Comparison of ENCODE assay signal across 38 cellular contexts in the genomic region with DNA sequence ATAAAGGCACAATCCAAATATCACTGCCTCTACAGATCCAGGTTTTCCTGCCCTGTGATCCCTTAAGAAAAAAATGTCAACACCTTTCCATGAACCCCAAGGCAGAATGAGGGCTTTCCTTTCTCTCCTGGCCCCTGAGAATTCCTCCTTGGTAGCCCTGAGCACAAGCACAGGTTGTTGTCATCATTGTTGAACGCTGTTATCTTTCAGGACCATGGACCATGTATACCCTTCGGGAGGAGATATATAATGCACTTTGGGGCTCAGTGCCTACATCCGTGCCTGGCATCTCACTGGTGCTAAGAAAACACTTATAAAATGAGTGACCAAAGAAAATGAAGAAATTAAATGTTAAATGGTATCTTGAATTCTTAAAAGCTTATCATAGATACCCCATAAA.
"Had no signal": no experiment of that assay in that cellular context is flagged by ENCODE, and none has a peak within 500 bp of the region (broad histone marks: within the 10 kb centered on the region; RNA-seq: fewer than 3 reads in every experiment).

No MANE protein-coding gene starts in this region.

- H3K4me1 ChIP-seq: adrenal gland, body of pancreas, breast epithelium had no signal

- H3K27ac ChIP-seq: adrenal gland, ascending aorta, body of pancreas, brain microvascular endothelial cell, breast epithelium, cardiac muscle cell had no signal

- H3K4me1 Mint-ChIP-seq: activated naive CD4-positive, alpha-beta T cell treated with anti-CD3 and anti-CD28 coated beads, Interleukin-2, amount 10 ng/mL, durations not matched to agents 7 days and 5 days; activated naive CD4-positive, alpha-beta T cell treated with anti-CD3 and anti-CD28 coated beads, Interleukin-2, amount 50 U/mL, for 24 hours; activated naive CD8-positive, alpha-beta T cell treated with anti-CD3 and anti-CD28 coated beads for 36 hours; activated naive CD8-positive, alpha-beta T cell treated with anti-CD3 and anti-CD28 coated beads, Interleukin-2, amount 10 ng/mL, durations not matched to agents 7 days and 5 days; activated naive CD8-positive, alpha-beta T cell treated with anti-CD3 and anti-CD28 coated beads, Interleukin-2, amount 50 U/mL, for 24 hours; activated T-helper 17 cell treated with anti-CD3 and anti-CD28 coated beads, Interleukin-2, amount 50 U/mL, for 72 hours; brain; central memory CD8-positive, alpha-beta T cell had no signal

- H3K36me3 ChIP-seq: adrenal gland, ascending aorta, brain microvascular endothelial cell, breast epithelium, cardiac muscle cell had no signal

- ATAC-seq: activated naive CD4-positive, alpha-beta T cell treated with anti-CD3 and anti-CD28 coated beads, Interleukin-2, amount 50 U/mL, for 72 hours; activated naive CD8-positive, alpha-beta T cell treated with anti-CD3 and anti-CD28 coated beads, Interleukin-2, amount 50 U/mL, for 24 hours; activated T-cell treated with anti-CD3 and anti-CD28 coated beads, Interleukin-2, amount 50 U/mL, for 4 hours; activated T-cell treated with anti-CD3 and anti-CD28 coated beads, Interleukin-2, amount 50 U/mL, for 72 hours; activated T-helper 17 cell treated with anti-CD3 and anti-CD28 coated beads, Interleukin-2, amount 50 U/mL, for 72 hours; body of pancreas had no signal

- H3K4me3 ChIP-seq: adrenal gland, ascending aorta, body of pancreas, breast epithelium, cardiac muscle cell had no signal

- H3K36me3 Mint-ChIP-seq: activated naive CD4-positive, alpha-beta T cell treated with anti-CD3 and anti-CD28 coated beads, Interleukin-2, amount 10 ng/mL, durations not matched to agents 7 days and 5 days; activated naive CD4-positive, alpha-beta T cell treated with anti-CD3 and anti-CD28 coated beads, Interleukin-2, amount 50 U/mL, for 24 hours; activated naive CD4-positive, alpha-beta T cell treated with anti-CD3 and anti-CD28 coated beads, Interleukin-2, amount 50 U/mL, for 72 hours; activated naive CD8-positive, alpha-beta T cell; activated naive CD8-positive, alpha-beta T cell treated with anti-CD3 and anti-CD28 coated beads for 36 hours; activated naive CD8-positive, alpha-beta T cell treated with anti-CD3 and anti-CD28 coated beads, Interleukin-2, amount 10 ng/mL, durations not matched to agents 7 days and 5 days; brain had no signal

- H3K9me3 Mint-ChIP-seq: activated naive CD4-positive, alpha-beta T cell treated with anti-CD3 and anti-CD28 coated beads for 36 hours; activated naive CD4-positive, alpha-beta T cell treated with anti-CD3 and anti-CD28 coated beads, Interleukin-2, amount 10 ng/mL, durations not matched to agents 7 days and 5 days; activated naive CD4-positive, alpha-beta T cell treated with anti-CD3 and anti-CD28 coated beads, Interleukin-2, amount 50 U/mL, for 24 hours; activated naive CD4-positive, alpha-beta T cell treated with anti-CD3 and anti-CD28 coated beads, Interleukin-2, amount 50 U/mL, for 72 hours; activated naive CD8-positive, alpha-beta T cell treated with anti-CD3 and anti-CD28 coated beads for 36 hours; activated naive CD8-positive, alpha-beta T cell treated with anti-CD3 and anti-CD28 coated beads, Interleukin-2, amount 10 ng/mL, durations not matched to agents 7 days and 5 days; activated naive CD8-positive, alpha-beta T cell treated with anti-CD3 and anti-CD28 coated beads, Interleukin-2, amount 50 U/mL, for 24 hours; activated T-cell treated with anti-CD3 and anti-CD28 coated beads, Interleukin-2, amount 50 U/mL, for 24 hours; activated T-cell treated with anti-CD3 and anti-CD28 coated beads, Interleukin-2, amount 50 U/mL, for 4 hours; activated T-cell treated with anti-CD3 and anti-CD28 coated beads, Interleukin-2, amount 50 U/mL, for 72 hours; activated T-helper 1 cell treated with anti-CD3 and anti-CD28 coated beads, Interleukin-12 subunit alpha, Interleukin-12 subunit beta, Interleukin-2, Interleukin-4 antibody, amounts not matched to agents 30 ng/mL and 10 ng/mL and 1 ng/mL, durations not matched to agents 14 hours and 24 hours and 36 hours; activated T-helper 17 cell treated with anti-CD3 and anti-CD28 coated beads, Interleukin-2, amount 50 U/mL, for 72 hours; activated T-helper 2 cell treated with anti-CD3 and anti-CD28 coated beads, Interferon-gamma antibody, Interleukin-2, Interleukin-4, amounts not matched to agents 10 μg/mL and 5 μg/mL and 100 μg/mL, durations not matched to agents 14 hours and 24 hours and 36 hours; central memory CD8-positive, alpha-beta T cell had no signal

- DNase-seq: activated effector memory CD4-positive, alpha-beta T cell treated with anti-CD3 and anti-CD28 coated beads, Interleukin-2, amount 50 U/mL, for 16 hours; activated effector memory CD4-positive, alpha-beta T cell treated with Interleukin-2 at 50 U/mL for 16 hours; activated gamma-delta T cell; activated gamma-delta T cell treated with Interleukin-2 at 50 U/mL for 16 hours; activated naive CD4-positive, alpha-beta T cell; activated naive CD4-positive, alpha-beta T cell treated with anti-CD3 and anti-CD28 coated beads for 36 hours; activated naive CD4-positive, alpha-beta T cell treated with anti-CD3 and anti-CD28 coated beads, Interleukin-2, amount 10 ng/mL, durations not matched to agents 7 days and 5 days; activated naive CD4-positive, alpha-beta T cell treated with anti-CD3 and anti-CD28 coated beads, Interleukin-2, amount 50 U/mL, for 16 hours; activated naive CD4-positive, alpha-beta T cell treated with Interleukin-2 at 50 U/mL for 16 hours; activated naive CD8-positive, alpha-beta T cell treated with anti-CD3 and anti-CD28 coated beads for 36 hours; activated naive CD8-positive, alpha-beta T cell treated with anti-CD3 and anti-CD28 coated beads, Interleukin-2, amount 10 ng/mL, durations not matched to agents 7 days and 5 days; activated naive CD8-positive, alpha-beta T cell treated with anti-CD3 and anti-CD28 coated beads, Interleukin-2, amount 50 U/mL, for 24 hours; activated T-cell treated with anti-CD3 and anti-CD28 coated beads, Interleukin-2, amount 50 U/mL, for 1 hour; activated T-cell treated with anti-CD3 and anti-CD28 coated beads, Interleukin-2, amount 50 U/mL, for 24 hours; activated T-cell treated with anti-CD3 and anti-CD28 coated beads, Interleukin-2, amount 50 U/mL, for 4 hours; activated T-cell treated with anti-CD3 and anti-CD28 coated beads, Interleukin-2, amount 50 U/mL, for 48 hours; activated T-cell treated with anti-CD3 and anti-CD28 coated beads, Interleukin-2, amount 50 U/mL, for 72 hours; adrenal gland; amniotic stem cell; amygdala; anterior cingulate cortex; aorta; body of pancreas; brain microvascular endothelial cell; caudate nucleus; central memory CD4-positive, alpha-beta T cell; cerebellar nuclear complex had no signal

- H3K9me3 ChIP-seq: adrenal gland, ascending aorta, body of pancreas, breast epithelium had no signal

- H3K27me3 Mint-ChIP-seq: activated naive CD8-positive, alpha-beta T cell treated with anti-CD3 and anti-CD28 coated beads for 36 hours had no signal

- H3K27ac Mint-ChIP-seq: activated naive CD4-positive, alpha-beta T cell treated with anti-CD3 and anti-CD28 coated beads for 36 hours; activated naive CD4-positive, alpha-beta T cell treated with anti-CD3 and anti-CD28 coated beads, Interleukin-2, amount 10 ng/mL, durations not matched to agents 7 days and 5 days; activated naive CD4-positive, alpha-beta T cell treated with anti-CD3 and anti-CD28 coated beads, Interleukin-2, amount 50 U/mL, for 24 hours; activated naive CD4-positive, alpha-beta T cell treated with anti-CD3 and anti-CD28 coated beads, Interleukin-2, amount 50 U/mL, for 72 hours; activated naive CD8-positive, alpha-beta T cell; activated naive CD8-positive, alpha-beta T cell treated with anti-CD3 and anti-CD28 coated beads for 36 hours; activated naive CD8-positive, alpha-beta T cell treated with anti-CD3 and anti-CD28 coated beads, Interleukin-2, amount 10 ng/mL, durations not matched to agents 7 days and 5 days; activated naive CD8-positive, alpha-beta T cell treated with anti-CD3 and anti-CD28 coated beads, Interleukin-2, amount 50 U/mL, for 24 hours; activated T-cell treated with anti-CD3 and anti-CD28 coated beads, Interleukin-2, amount 50 U/mL, for 24 hours; activated T-cell treated with anti-CD3 and anti-CD28 coated beads, Interleukin-2, amount 50 U/mL, for 72 hours; activated T-helper 1 cell treated with anti-CD3 and anti-CD28 coated beads, Interleukin-12 subunit alpha, Interleukin-12 subunit beta, Interleukin-2, Interleukin-4 antibody, amounts not matched to agents 30 ng/mL and 10 ng/mL and 1 ng/mL, durations not matched to agents 14 hours and 24 hours and 36 hours; activated T-helper 17 cell treated with anti-CD3 and anti-CD28 coated beads, Interleukin-2, amount 50 U/mL, for 72 hours; activated T-helper 2 cell treated with anti-CD3 and anti-CD28 coated beads, Interferon-gamma antibody, Interleukin-2, Interleukin-4, amounts not matched to agents 10 μg/mL and 5 μg/mL and 100 μg/mL, durations not matched to agents 14 hours and 24 hours and 36 hours; brain had no signal

- H3K4me3 Mint-ChIP-seq: activated naive CD4-positive, alpha-beta T cell treated with anti-CD3 and anti-CD28 coated beads for 36 hours; activated naive CD4-positive, alpha-beta T cell treated with anti-CD3 and anti-CD28 coated beads, Interleukin-2, amount 10 ng/mL, durations not matched to agents 7 days and 5 days; activated naive CD4-positive, alpha-beta T cell treated with anti-CD3 and anti-CD28 coated beads, Interleukin-2, amount 50 U/mL, for 24 hours; activated naive CD8-positive, alpha-beta T cell; activated naive CD8-positive, alpha-beta T cell treated with anti-CD3 and anti-CD28 coated beads for 36 hours; activated naive CD8-positive, alpha-beta T cell treated with anti-CD3 and anti-CD28 coated beads, Interleukin-2, amount 10 ng/mL, durations not matched to agents 7 days and 5 days; activated naive CD8-positive, alpha-beta T cell treated with anti-CD3 and anti-CD28 coated beads, Interleukin-2, amount 50 U/mL, for 24 hours; activated T-cell treated with anti-CD3 and anti-CD28 coated beads, Interleukin-2, amount 50 U/mL, for 24 hours; activated T-cell treated with anti-CD3 and anti-CD28 coated beads, Interleukin-2, amount 50 U/mL, for 4 hours; activated T-cell treated with anti-CD3 and anti-CD28 coated beads, Interleukin-2, amount 50 U/mL, for 72 hours; activated T-helper 1 cell treated with anti-CD3 and anti-CD28 coated beads, Interleukin-12 subunit alpha, Interleukin-12 subunit beta, Interleukin-2, Interleukin-4 antibody, amounts not matched to agents 30 ng/mL and 10 ng/mL and 1 ng/mL, durations not matched to agents 14 hours and 24 hours and 36 hours; activated T-helper 17 cell treated with anti-CD3 and anti-CD28 coated beads, Interleukin-2, amount 50 U/mL, for 72 hours; brain; central memory CD8-positive, alpha-beta T cell had no signal

- H3K27me3 ChIP-seq: adrenal gland, ascending aorta, body of pancreas, brain microvascular endothelial cell, breast epithelium, cardiac muscle cell had no signal
